Comparison of ENCODE assay signal across 8 cellular contexts in genomic region chr3:46372492-46373359, GRCh38. TPM values are rescaled to one million over a fixed set of nuclear protein-coding genes. Genes with fewer than 3 reads are reported as not detected.
DNase-seq lines count a peak whose midpoint lies in the region; ATAC-seq and TF ChIP-seq lines count a peak whose summit lies in the region.
"Had no signal": no experiment of that assay in that cellular context is flagged by ENCODE, and none has a peak within 500 bp of the region (broad histone marks: within the 10 kb centered on the region; RNA-seq: fewer than 3 reads in every experiment).

No MANE protein-coding gene starts in this region.

- peaks cover 13 to 71% (median 39%) of the 10 kb centered on the region in 7 donors for H3K4me1 Mint-ChIP-seq in naive thymus-derived CD4-positive, alpha-beta T cell

- 55 to 59% methylated on average over 9 of the region's 9 CpGs for WGBS in body of pancreas, 2 donors

- H3K36me3 Mint-ChIP-seq in naive thymus-derived CD4-positive, alpha-beta T cell: peaks cover 0 to 19% (median 0%) of the 10 kb centered on the region in 5 donors

- H3K36me3 ChIP-seq in GM06990 (ENCODE audit: control insufficient read depth, insufficient read depth, low read length) (no peaks in the 10 kb centered on the region), body of pancreas (replicated peaks in 1 of 2; ENCODE audit: insufficient read depth in 1 of 2, low read depth in 2 of 2) (no peaks in the 10 kb centered on the region)
- no peaks in the 10 kb centered on the region for H3K36me3 ChIP-seq in naive thymus-derived CD4-positive, alpha-beta T cell (ENCODE audit: control insufficient read depth in 2 of 3, insufficient read depth in 3 of 3, low read length in 3 of 3)

- DNase-seq in GM06990 (ENCODE audit: extremely low read depth, insufficient read length) (no peak), LNCaP clone FGC (ENCODE audit: low read depth) (no peak), body of pancreas (no peak), NCI-H1105 (lab: John Stamatoyannopoulos, UW) (no peak), NCI-H510A (lab: John Stamatoyannopoulos, UW) (no peak)
- peak in 1 of 9 donors; percentile 22 for DNase-seq in naive thymus-derived CD4-positive, alpha-beta T cell

- H3K4me3 Mint-ChIP-seq in naive thymus-derived CD4-positive, alpha-beta T cell: peak overlapping the region in 2 of 10 donors; percentile 26 to 73

- POLR2A ChIA-PET in naive thymus-derived CD4-positive, alpha-beta T cell (lab: Charles Lee): no interaction called here

- ATAC-seq in body of pancreas (no peak), HG03457 (IDR thresholded peaks at IDR 0.05; ENCODE audit: unreplicated experiment) (no peak)
- peak; percentile 45 for ATAC-seq in naive thymus-derived CD4-positive, alpha-beta T cell

- H3K4me3 ChIP-seq in GM06990 (replicated peaks; ENCODE audit: low read depth, low read length) (no peak overlapping the region), LNCaP clone FGC (ENCODE audit: low read depth, low read length) (no peak overlapping the region), body of pancreas (no peak overlapping the region)
- peak overlapping the region; percentile 25 for H3K4me3 ChIP-seq in naive thymus-derived CD4-positive, alpha-beta T cell (ENCODE audit: low read length)

- H3K27ac Mint-ChIP-seq in naive thymus-derived CD4-positive, alpha-beta T cell: peak overlapping the region in 3 of 9 donors; percentile 3 to 76 (median 38)

- no peaks in the 10 kb centered on the region for H3K4me1 ChIP-seq in body of pancreas
- H3K4me1 ChIP-seq in naive thymus-derived CD4-positive, alpha-beta T cell (ENCODE audit: control insufficient read depth in 2 of 2, insufficient read depth in 2 of 2, low read length in 2 of 2): peaks cover 11 to 60% of the 10 kb centered on the region in 2 donors

- intact Hi-C loops in body of pancreas (cut with DNase I): no loop called here
- intact Hi-C loops in naive thymus-derived CD4-positive, alpha-beta T cell (cut with micrococcal nuclease): loop anchor here (1.0 to 10.0 kb wide), 8 partner anchors 75 to 688 kb away; partner anchors contain the start of genes CCR1 (in 1 of the 2) and SACM1L (in 1 of the 2)

- no peak for TF ChIP-seq POLR2A in body of pancreas (IDR thresholded peaks at IDR 0.05)

- CTCF ChIA-PET in naive thymus-derived CD4-positive, alpha-beta T cell (lab: Charles Lee): interaction anchor here (0.7 to 7.1 kb wide), 6 partner anchors 11 to 434 kb away, joined by 3 to 80 read pairs (median 6); no protein-coding TSS in a partner anchor

- H3K9me3 ChIP-seq in body of pancreas: no peaks in the 10 kb centered on the region
- H3K9me3 ChIP-seq in naive thymus-derived CD4-positive, alpha-beta T cell (ENCODE audit: control insufficient read depth in 2 of 3, low read length in 3 of 3): no peaks in the 10 kb centered on the region

- H3K27me3 ChIP-seq in GM06990 (replicated peaks; ENCODE audit: control insufficient read depth, insufficient read depth, low read length) (peaks cover 4% of the 10 kb centered on the region), body of pancreas (no peaks in the 10 kb centered on the region)
- H3K27me3 ChIP-seq in naive thymus-derived CD4-positive, alpha-beta T cell (ENCODE audit: control insufficient read depth in 2 of 2, insufficient read depth in 2 of 2, low read length in 2 of 2): no peaks in the 10 kb centered on the region

- TF ChIP-seq CTCF in GM06990 (IDR thresholded peaks at IDR 0.05; ENCODE audit: insufficient read depth, low read length, poor library complexity, severe bottlenecking) (peak; percentile 76), LNCaP clone FGC (IDR thresholded peaks at IDR 0.05; ENCODE audit: control insufficient read depth, extremely low read depth, insufficient read depth) (peak; percentile 84), body of pancreas (IDR thresholded peaks at IDR 0.05) (peak in 4 of 7 experiments; percentile 24 to 38 (median 25))

- H3K27me3 Mint-ChIP-seq in naive thymus-derived CD4-positive, alpha-beta T cell: peaks cover 0 to 30% (median 0%) of the 10 kb centered on the region in 5 donors

- H3K9me3 Mint-ChIP-seq in naive thymus-derived CD4-positive, alpha-beta T cell: no peaks in the 10 kb centered on the region

- H3K27ac ChIP-seq in body of pancreas: no peak overlapping the region
- H3K27ac ChIP-seq in naive thymus-derived CD4-positive, alpha-beta T cell (ENCODE audit: low read depth, low read length): no peak overlapping the region

RNA-seq across cellular contexts. Expression of gene CCR5, which starts 2.0 kb away (rescaled TPM):
- total RNA-seq in body of pancreas: under 1 TPM in 1 of 2 donors, not detected in 1; 0.78 TPM
- 10 to 100 TPM in 1 of 5 experiments, 1 to 10 TPM in 1, under 1 TPM in 3; 0.66 to 22.5 (median 0.95) TPM for total RNA-seq in naive thymus-derived CD4-positive, alpha-beta T cell
- not detected for polyA plus RNA-seq in naive thymus-derived CD4-positive, alpha-beta T cell
- polyA plus RNA-seq: neural cell had no signal

RNA-seq across cellular contexts. Expression of gene CCR2, which starts 18.8 kb away (rescaled TPM):
- total RNA-seq in body of pancreas: 1 to 10 TPM; 1.8 to 7.9 TPM
- 10 to 100 TPM in 2 of 5 experiments, 1 to 10 TPM in 1, under 1 TPM in 2; 0.41 to 34.9 (median 2.0) TPM for total RNA-seq in naive thymus-derived CD4-positive, alpha-beta T cell
- under 1 TPM in 1 of 2 donors, not detected in 1; 0.13 TPM for polyA plus RNA-seq in naive thymus-derived CD4-positive, alpha-beta T cell
- polyA plus RNA-seq: neural cell had no signal

RNA-seq across cellular contexts. Expression of gene CCRL2, which starts 34.3 kb away (rescaled TPM):
- total RNA-seq in body of pancreas: 1 to 10 TPM in 1 of 2 donors, not detected in 1; 1.3 TPM
- 10 to 100 TPM in 1 of 5 experiments, 1 to 10 TPM in 2, under 1 TPM in 2; 0.35 to 20.5 (median 5.0) TPM for total RNA-seq in naive thymus-derived CD4-positive, alpha-beta T cell
- polyA plus RNA-seq in naive thymus-derived CD4-positive, alpha-beta T cell: 1 to 10 TPM in 1 of 2 donors, under 1 TPM in 1; 0.34 to 1.3 TPM
- polyA plus RNA-seq: neural cell had no signal

Comparison
In these comparisons a context has a peak if more than half of its experiments do, and no peak if none do; other contexts are left out.
1. CTCF ChIP-seq: peak in every context shown above with its lines; median percentile 84 in LNCaP clone FGC; 76 in GM06990; 25 in body of pancreas.